In the genomic region with DNA sequence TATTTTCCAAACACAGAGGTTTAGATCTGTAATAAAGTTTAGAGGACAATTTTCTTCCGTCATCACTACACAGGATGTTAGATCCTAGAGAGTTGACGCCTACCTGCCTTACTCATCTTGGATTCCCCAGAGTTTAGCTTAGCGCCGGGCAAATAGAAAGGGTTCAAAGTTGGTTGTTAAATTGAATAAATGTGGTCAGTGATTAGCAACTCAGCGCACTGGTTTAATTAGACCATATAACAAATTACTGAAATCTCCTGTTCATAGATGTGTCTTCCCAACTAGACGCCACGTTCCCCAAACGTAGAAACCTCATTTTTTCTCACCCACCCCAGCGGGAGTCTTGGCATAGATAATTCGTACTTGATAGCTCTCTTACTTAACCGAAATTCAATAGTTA, we compare ENCODE assay signal across 8 cellular contexts. TPM values are rescaled to one million over a fixed set of nuclear protein-coding genes. Genes with fewer than 3 reads are reported as not detected.
DNase-seq lines count a peak whose midpoint lies in the region; ATAC-seq and TF ChIP-seq lines count a peak whose summit lies in the region.

No MANE protein-coding gene starts in this region.

- H3K27ac Mint-ChIP-seq in CD4-positive, alpha-beta T cell = peak overlapping the region; percentile 97
- peak overlapping the region; percentile 95 to 99 (median 98) for H3K27ac Mint-ChIP-seq in naive B cell

- H3K4me1 ChIP-seq in endocrine pancreas (ENCODE audit: control insufficient read depth, insufficient read depth, low read length) = peaks cover 24% of the 10 kb centered on the region
- peaks cover 8% of the 10 kb centered on the region for H3K4me1 ChIP-seq in thymus (ENCODE audit: control insufficient read depth, insufficient read depth, low read length)

- DNase-seq in CD4-positive, alpha-beta T cell = peak in 1 of 10 experiments; percentile 1
- no peak for DNase-seq in naive B cell
- no peak for DNase-seq in SHP77 treated with DMSO at 0.1 percent for 48 hours (lab: John Stamatoyannopoulos, UW)

- intact Hi-C loops in CD4-positive, alpha-beta T cell (cut with DNase I, micrococcal nuclease) = loop anchor here in 1 of 2 experiments (5.0 kb wide), 2 partner anchors 1532 to 2002 kb away; partner anchors contain the start of genes RFXAP and SPART

- H3K36me3 ChIP-seq in endocrine pancreas (ENCODE audit: control insufficient read depth, insufficient read depth, low read length) (no peaks in the 10 kb centered on the region), thymus (ENCODE audit: control insufficient read depth, insufficient read depth) (no peaks in the 10 kb centered on the region)

- H3K27me3 Mint-ChIP-seq in CD4-positive, alpha-beta T cell = no peaks in the 10 kb centered on the region
- no peaks in the 10 kb centered on the region for H3K27me3 Mint-ChIP-seq in naive B cell

- H3K27ac ChIP-seq in CD4-positive, alpha-beta T cell (ENCODE audit: low read depth, low read length) = peak overlapping the region; percentile 75
- no peak overlapping the region for H3K27ac ChIP-seq in thymus (ENCODE audit: low read depth)

- TF ChIP-seq CTCF in CD4-positive, alpha-beta T cell (IDR thresholded peaks at IDR 0.05) = no peak
- no peak for TF ChIP-seq CTCF in WI38 (IDR thresholded peaks at IDR 0.05; ENCODE audit: low read depth, low read length)

- H3K9me3 ChIP-seq in CD4-positive, alpha-beta T cell (ENCODE audit: control insufficient read depth, low read length) = no peaks in the 10 kb centered on the region
- no peaks in the 10 kb centered on the region for H3K9me3 ChIP-seq in endocrine pancreas (ENCODE audit: control insufficient read depth, low read length)
- no peaks in the 10 kb centered on the region for H3K9me3 ChIP-seq in thymus (ENCODE audit: control insufficient read depth)

- no peaks in the 10 kb centered on the region for H3K27me3 ChIP-seq in CD4-positive, alpha-beta T cell (ENCODE audit: control insufficient read depth, insufficient read depth, low read length)
- H3K27me3 ChIP-seq in endocrine pancreas (ENCODE audit: control insufficient read depth, insufficient read depth, low read length) = no peaks in the 10 kb centered on the region
- H3K27me3 ChIP-seq in thymus (ENCODE audit: control insufficient read depth, insufficient read depth) = no peaks in the 10 kb centered on the region

- peaks cover 38% of the 10 kb centered on the region for H3K36me3 Mint-ChIP-seq in CD4-positive, alpha-beta T cell (ENCODE audit: low read depth)
- H3K36me3 Mint-ChIP-seq in naive B cell = peaks cover 7 to 12% of the 10 kb centered on the region in 2 donors

- H3K9me3 Mint-ChIP-seq in CD4-positive, alpha-beta T cell = no peaks in the 10 kb centered on the region
- H3K9me3 Mint-ChIP-seq in naive B cell = no peaks in the 10 kb centered on the region

- peak; percentile 22 for ATAC-seq in CD4-positive, alpha-beta T cell (ENCODE audit: poor library complexity)
- peak; percentile 26 for ATAC-seq in GM19395 (IDR thresholded peaks at IDR 0.05; ENCODE audit: unreplicated experiment)
- peak; percentile 4 for ATAC-seq in HG03442 (IDR thresholded peaks at IDR 0.05; ENCODE audit: unreplicated experiment)
- no peak for ATAC-seq in naive B cell (ENCODE audit: low read depth in 2 of 2)

- H3K4me3 ChIP-seq in WI38 (ENCODE audit: low read depth, low read length) (peak overlapping the region; percentile 83), endocrine pancreas (ENCODE audit: control insufficient read depth, insufficient read depth, low read length) (peak overlapping the region; percentile 93), thymus (ENCODE audit: low read length) (peak overlapping the region; percentile 63)

- 2% methylated on average over 11 of the region's 11 CpGs for WGBS in thymus

- H3K4me1 Mint-ChIP-seq in CD4-positive, alpha-beta T cell (ENCODE audit: low read depth) = peaks cover 41% of the 10 kb centered on the region
- peaks cover 27 to 39% (median 28%) of the 10 kb centered on the region in 3 donors for H3K4me1 Mint-ChIP-seq in naive B cell

- H3K9ac ChIP-seq in endocrine pancreas (ENCODE audit: control insufficient read depth, insufficient read depth, low read length) = peak overlapping the region; percentile 39

- CTCF ChIA-PET in CD4-positive, alpha-beta T cell (lab: Charles Lee) = no interaction called here

- H3K4me3 Mint-ChIP-seq in CD4-positive, alpha-beta T cell = peak overlapping the region; percentile 98
- H3K4me3 Mint-ChIP-seq in naive B cell = peak overlapping the region; percentile 89 to 100 (median 99)

- POLR2A ChIA-PET in CD4-positive, alpha-beta T cell (lab: Charles Lee) = interaction anchor here (0.5 to 2.1 kb wide), 7 partner anchors 12 to 1959 kb away, joined by 3 to 16 read pairs (median 6); partner anchors contain the start of genes ALG5, EXOSC8, NHLRC3 and PROSER1

RNA-seq across cellular contexts. Expression of gene UFM1, which starts 0.8 kb away (rescaled TPM):
- 10 to 100 TPM; 68.7 to 70.3 TPM for total RNA-seq in CD4-positive, alpha-beta T cell
- 10 to 100 TPM; 65.2 to 85.5 (median 72.8) TPM for polyA plus RNA-seq in naive B cell (ENCODE audit: low read depth in 6 of 6)
- polyA plus RNA-seq in thymus = 50.4 TPM

Comparison
In these comparisons a context has a peak if more than half of its experiments do, and no peak if none do; other contexts are left out.
1. ATAC-seq: peak in CD4-positive, alpha-beta T cell (single experiment), GM19395 (single experiment) and HG03442 (single experiment); none in naive B cell (0 of 2).
2. Peak in every context shown above with its lines, with median percentiles within 50 percentile points of each other: H3K4me3 ChIP-seq.